27 cellular contexts compared by ENCODE assay signal in the genomic region with DNA sequence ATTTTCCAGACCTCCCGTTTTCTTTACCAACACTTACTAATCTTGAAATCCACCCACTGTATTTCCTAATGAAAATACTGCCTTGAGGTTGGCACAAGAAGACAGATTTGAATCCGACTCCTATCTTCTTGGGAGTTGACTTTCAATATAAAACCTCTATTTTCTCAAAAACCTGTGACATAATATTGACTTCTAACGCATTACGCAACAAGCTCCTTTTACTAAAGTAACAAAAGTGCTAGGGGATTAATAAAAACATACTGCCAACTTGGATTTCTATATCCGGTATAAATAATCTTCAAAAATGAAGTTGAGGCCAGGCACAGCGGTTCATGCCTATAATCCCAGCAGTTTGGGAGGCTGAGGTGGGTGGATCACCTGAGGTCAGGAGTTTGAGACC.
"Had no signal": no experiment of that assay in that cellular context is flagged by ENCODE, and none has a peak within 500 bp of the region (broad histone marks: within the 10 kb centered on the region; RNA-seq: fewer than 3 reads in every experiment).

No MANE protein-coding gene starts in this region.

- H3K9me3 ChIP-seq: testis, thyroid gland had no signal

- H3K4me1 ChIP-seq: stomach, suprapubic skin, testis, thyroid gland, tibial artery, tibial nerve, transverse colon, upper lobe of left lung, upper lobe of right lung, uterus, vagina had no signal

- H3K27me3 ChIP-seq: testis, thyroid gland, tibial nerve, transverse colon, upper lobe of left lung, uterus, vagina had no signal

- H3K36me3 ChIP-seq: stomach, suprapubic skin, thoracic aorta, thyroid gland, tibial artery, tibial nerve, transverse colon, upper lobe of left lung, upper lobe of right lung, uterus, vagina had no signal

- H3K4me3 ChIP-seq: stomach, suprapubic skin, testis, thoracic aorta, thyroid gland, tibial artery, tibial nerve, transverse colon, upper lobe of left lung, upper lobe of right lung, uterus, vagina had no signal

- ATAC-seq: stimulated activated effector memory CD8-positive, alpha-beta T cell treated with anti-CD3 and anti-CD28 coated beads, Interleukin-12 subunit alpha, Interleukin-12 subunit beta, amount 100 ng/mL, for 72 hours; stimulated activated memory B cell treated with anti-CD40 and anti-IgM and Interleukin-4, amounts not matched to agents 10 μg/mL and 1 μg/mL and 100 μg/mL, for 72 hours; stimulated activated naive B cell treated with anti-CD40 and anti-IgM and Interleukin-4, amounts not matched to agents 10 μg/mL and 1 μg/mL and 100 μg/mL, for 72 hours; stimulated activated naive CD8-positive, alpha-beta T cell treated with anti-CD3 and anti-CD28 coated beads, Interleukin-15, amount 100 ng/mL, for 72 hours; stimulated activated naive CD8-positive, alpha-beta T cell treated with anti-CD3 and anti-CD28 coated beads, Interleukin-15, Interleukin-2, amounts not matched to agents 100 U/mL and 50 U/mL, for 24 hours; upper lobe of right lung had no signal

- DNase-seq: stimulated activated CD4-positive, alpha-beta T cell treated with anti-CD3 and anti-CD28 coated beads, Interleukin-2, amount 100 ng/mL, for 48 hours; stimulated activated CD4-positive, alpha-beta T cell treated with anti-CD3 and anti-CD28 coated beads, Interleukin-4, amount 100 ng/mL, for 1 hour; stimulated activated CD4-positive, alpha-beta T cell treated with anti-CD3 and anti-CD28 coated beads, Interleukin-4, amount 100 ng/mL, for 24 hours; stimulated activated CD4-positive, alpha-beta T cell treated with anti-CD3 and anti-CD28 coated beads, Interleukin-4, amount 100 ng/mL, for 4 hours; stimulated activated CD8-positive, alpha-beta memory T cell treated with anti-CD3 and anti-CD28 coated beads, Interleukin-4, amount 100 ng/mL, for 48 hours; stimulated activated naive B cell treated with anti-CD40 and anti-IgM and Interleukin-4, amounts not matched to agents 10 μg/mL and 1 μg/mL and 100 μg/mL, for 72 hours; stimulated activated naive CD4-positive, alpha-beta T cell; stimulated activated naive CD4-positive, alpha-beta T cell treated with Interleukin-2 at 50 U/mL for 16 hours; stimulated activated naive CD8-positive, alpha-beta T cell treated with anti-CD3 and anti-CD28 coated beads, Interleukin-15, amount 100 ng/mL, for 72 hours; stimulated activated naive CD8-positive, alpha-beta T cell treated with anti-CD3 and anti-CD28 coated beads, Interleukin-15, Interleukin-2, amounts not matched to agents 100 U/mL and 50 U/mL, for 24 hours; stomach; substantia nigra; testis; thyroid gland; tibial artery; transverse colon; trophoblast cell; upper lobe of left lung; upper lobe of right lung; uterus had no signal

- FAIRE-seq: urothelium cell line had no signal

- H3K27ac ChIP-seq: stomach, suprapubic skin, testis, thoracic aorta, thyroid gland, tibial artery, tibial nerve, transverse colon, upper lobe of left lung, upper lobe of right lung, uterus, vagina had no signal
